ENCODE assay signal across 22 cellular contexts in the genomic region with DNA sequence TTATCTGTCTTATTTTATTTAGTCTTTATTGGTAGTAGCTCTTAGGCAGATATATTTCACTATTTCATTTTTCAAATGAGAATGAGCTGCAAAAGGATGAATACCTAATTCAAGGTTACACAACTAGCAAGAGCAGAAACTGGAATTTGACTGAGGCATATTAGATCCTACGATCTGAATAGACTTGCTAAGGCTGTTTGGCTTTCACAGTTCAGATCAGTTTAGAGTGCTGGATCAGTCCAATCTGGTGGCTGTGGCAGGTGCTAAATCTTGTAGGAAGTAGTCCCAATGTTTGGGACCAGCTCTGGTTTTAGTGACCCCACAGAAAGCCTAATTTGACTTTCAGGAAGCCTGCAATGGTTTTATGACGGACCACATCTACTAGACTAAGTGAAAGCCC.
DNase-seq lines count a peak whose midpoint lies in the region; ATAC-seq, FAIRE-seq and TF ChIP-seq lines count a peak whose summit lies in the region.
"Had no signal": no experiment of that assay in that cellular context is flagged by ENCODE, and none has a peak within 500 bp of the region (broad histone marks: within the 10 kb centered on the region; RNA-seq: fewer than 3 reads in every experiment).

No MANE protein-coding gene starts in this region.

- H3K27me3 Mint-ChIP-seq in endothelial cell (ENCODE audit: unreplicated experiment): no peaks in the 10 kb centered on the region

- no peak for TF ChIP-seq POLR2A in right lobe of liver (IDR thresholded peaks at IDR 0.05)

- no peaks in the 10 kb centered on the region for H3K36me3 Mint-ChIP-seq in endothelial cell (ENCODE audit: low read depth, unreplicated experiment)
- H3K36me3 Mint-ChIP-seq: CD14-positive monocyte; CD8-positive, alpha-beta memory T cell had no signal

- H3K27ac Mint-ChIP-seq in endothelial cell (ENCODE audit: unreplicated experiment): peak overlapping the region; percentile 58
- H3K27ac Mint-ChIP-seq: CD14-positive monocyte; CD4-positive, alpha-beta T cell; CD8-positive, alpha-beta memory T cell; GM23338; H9 had no signal

- no peak overlapping the region for H3K4me3 ChIP-seq in right lobe of liver
- H3K4me3 ChIP-seq in skeletal muscle tissue (ENCODE audit: low read length in 3 of 3): no peak overlapping the region
- H3K4me3 ChIP-seq: A549; BLaER1 treated with 17β-estradiol and CSF1 and Interleukin-3, amounts not matched to agents 10 nM and 100 nM; GM23338 had no signal

- H3K4me1 ChIP-seq in right lobe of liver (peaks cover 0 to 57% (median 16%) of the 10 kb centered on the region in 4 donors), skeletal muscle tissue (ENCODE audit: control insufficient read depth in 3 of 3, insufficient read depth in 3 of 3, low read length in 3 of 3) (no peaks in the 10 kb centered on the region)
- H3K4me1 ChIP-seq: BE2C; BLaER1 treated with 17β-estradiol and CSF1 and Interleukin-3, amounts not matched to agents 10 nM and 100 nM had no signal

- peak overlapping the region in 1 of 3 donors; percentile 8 for H3K9ac ChIP-seq in skeletal muscle tissue (ENCODE audit: low read depth in 1 of 3, low read length in 3 of 3)
- H3K9ac ChIP-seq: BLaER1 treated with 17β-estradiol and CSF1 and Interleukin-3, amounts not matched to agents 10 nM and 100 nM had no signal

- H3K4me3 Mint-ChIP-seq in endothelial cell (ENCODE audit: unreplicated experiment): no peak overlapping the region
- H3K4me3 Mint-ChIP-seq: CD14-positive monocyte; CD4-positive, alpha-beta T cell; CD8-positive, alpha-beta memory T cell; GM23338; H9 had no signal

- 81% methylated on average over 2 of the region's 2 CpGs for WGBS in right lobe of liver (ENCODE audit: insufficient coverage, low coverage, low lambda C conversion rate, missing lambda C conversion rate)

- H3K27ac ChIP-seq in right lobe of liver (peak overlapping the region; percentile 53 to 91 (median 80)), skeletal muscle tissue (ENCODE audit: low read depth, low read length) (peak overlapping the region; percentile 16)
- H3K27ac ChIP-seq: A549; BLaER1 treated with 17β-estradiol and CSF1 and Interleukin-3, amounts not matched to agents 10 nM and 100 nM had no signal

- peak; percentile 46 for FAIRE-seq in D721Med (lab: Jason Lieb, UNC)
- FAIRE-seq: A549, GM12892 had no signal

- H3K9me3 Mint-ChIP-seq in endothelial cell (ENCODE audit: unreplicated experiment): no peaks in the 10 kb centered on the region
- H3K9me3 Mint-ChIP-seq: CD14-positive monocyte; CD4-positive, alpha-beta T cell; CD8-positive, alpha-beta memory T cell; GM23338; H9 had no signal

- DNase-seq in D721Med (ENCODE audit: insufficient read length, low spot score) (no peak), endothelial cell (ENCODE audit: low spot score) (no peak), right lobe of liver (no peak), NCI-H2227 treated with DMSO at 0.1 percent for 48 hours (lab: John Stamatoyannopoulos, UW) (no peak)
- DNase-seq: 8988T; ACHN; AML-193; BE2C; CD4-positive, alpha-beta T cell; CD8-positive, alpha-beta memory T cell; DMS79 treated with DMSO at 0.1 percent for 48 hours; GF-D8; H9 had no signal

- intact Hi-C loops in right lobe of liver (cut with DNase I): no loop called here

- H3K9me3 ChIP-seq in right lobe of liver (no peaks in the 10 kb centered on the region), skeletal muscle tissue (ENCODE audit: control insufficient read depth in 3 of 3, low read length in 3 of 3) (no peaks in the 10 kb centered on the region)
- H3K9me3 ChIP-seq: A549; BE2C; BLaER1 treated with 17β-estradiol and CSF1 and Interleukin-3, amounts not matched to agents 10 nM and 100 nM had no signal

- peaks cover 10% of the 10 kb centered on the region for H3K4me1 Mint-ChIP-seq in endothelial cell (ENCODE audit: unreplicated experiment)
- H3K4me1 Mint-ChIP-seq: CD14-positive monocyte; CD8-positive, alpha-beta memory T cell had no signal

- no peaks in the 10 kb centered on the region for H3K27me3 ChIP-seq in right lobe of liver
- H3K27me3 ChIP-seq in skeletal muscle tissue (ENCODE audit: control insufficient read depth in 3 of 3, insufficient read depth in 3 of 3, low read length in 3 of 3): no peaks in the 10 kb centered on the region
- H3K27me3 ChIP-seq: BE2C; BLaER1 treated with 17β-estradiol and CSF1 and Interleukin-3, amounts not matched to agents 10 nM and 100 nM had no signal

- peak; percentile 24 to 55 (median 40) for ATAC-seq in right lobe of liver
- ATAC-seq in HG02938 (IDR thresholded peaks at IDR 0.05; ENCODE audit: unreplicated experiment): no peak
- no peak for ATAC-seq in GM19023 (IDR thresholded peaks at IDR 0.05; ENCODE audit: unreplicated experiment)
- ATAC-seq: A549, GM23338, HCT116 had no signal

- TF ChIP-seq CTCF in D721Med (IDR thresholded peaks at IDR 0.05; ENCODE audit: insufficient read depth, missing control alignments) (no peak), endothelial cell (IDR thresholded peaks at IDR 0.05; ENCODE audit: unreplicated experiment) (no peak), right lobe of liver (IDR thresholded peaks at IDR 0.05) (no peak)

- H3K36me3 ChIP-seq in right lobe of liver (no peaks in the 10 kb centered on the region), skeletal muscle tissue (ENCODE audit: control insufficient read depth in 3 of 3, insufficient read depth in 3 of 3, low read length in 3 of 3) (no peaks in the 10 kb centered on the region)
- H3K36me3 ChIP-seq: BE2C; BLaER1 treated with 17β-estradiol and CSF1 and Interleukin-3, amounts not matched to agents 10 nM and 100 nM had no signal

Comparison
In these comparisons a context has a peak if more than half of its experiments do, and no peak if none do; other contexts are left out.
1. ATAC-seq: peak in right lobe of liver (4 of 4); none in HG02938 (single experiment) and GM19023 (single experiment).